1 cellular context compared by ENCODE assay signal in the genomic region with DNA sequence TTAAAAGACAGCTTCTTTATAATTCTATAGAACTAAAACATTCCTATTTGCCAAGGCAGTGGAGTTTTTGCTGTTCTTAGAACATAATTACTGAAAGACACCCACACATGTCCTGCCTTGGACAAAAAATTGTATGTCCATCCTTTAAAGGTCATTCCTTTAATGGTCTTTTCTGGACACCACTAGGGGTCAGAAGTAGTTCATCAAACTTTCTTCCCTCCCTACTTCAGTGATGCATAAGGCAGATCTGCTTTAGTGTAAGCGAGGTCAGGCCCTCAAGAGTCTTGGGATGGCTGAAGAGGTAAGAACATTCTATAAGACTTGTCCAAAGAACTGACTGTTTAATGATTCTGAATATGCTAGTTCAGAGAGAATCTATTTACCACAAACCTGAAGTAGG.
TF ChIP-seq lines count a peak whose summit lies in the region.

No MANE protein-coding gene starts in this region.

TF ChIP-seq in IMR-90, 13 proteins besides CTCF, POLR2A, EP300 and RAD21:
- TF ChIP-seq SMC3 (IDR thresholded peaks at IDR 0.05; ENCODE audit: low read depth, low read length): peak; percentile 91
- TF ChIP-seq, protein P1, sequence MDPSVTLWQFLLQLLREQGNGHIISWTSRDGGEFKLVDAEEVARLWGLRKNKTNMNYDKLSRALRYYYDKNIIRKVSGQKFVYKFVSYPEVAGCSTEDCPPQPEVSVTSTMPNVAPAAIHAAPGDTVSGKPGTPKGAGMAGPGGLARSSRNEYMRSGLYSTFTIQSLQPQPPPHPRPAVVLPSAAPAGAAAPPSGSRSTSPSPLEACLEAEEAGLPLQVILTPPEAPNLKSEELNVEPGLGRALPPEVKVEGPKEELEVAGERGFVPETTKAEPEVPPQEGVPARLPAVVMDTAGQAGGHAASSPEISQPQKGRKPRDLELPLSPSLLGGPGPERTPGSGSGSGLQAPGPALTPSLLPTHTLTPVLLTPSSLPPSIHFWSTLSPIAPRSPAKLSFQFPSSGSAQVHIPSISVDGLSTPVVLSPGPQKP (IDR thresholded peaks at IDR 0.05; ENCODE audit: borderline replicate concordance, low read depth, low read length): no peak
